ENCODE assay signal across 24 cellular contexts in the genomic region with DNA sequence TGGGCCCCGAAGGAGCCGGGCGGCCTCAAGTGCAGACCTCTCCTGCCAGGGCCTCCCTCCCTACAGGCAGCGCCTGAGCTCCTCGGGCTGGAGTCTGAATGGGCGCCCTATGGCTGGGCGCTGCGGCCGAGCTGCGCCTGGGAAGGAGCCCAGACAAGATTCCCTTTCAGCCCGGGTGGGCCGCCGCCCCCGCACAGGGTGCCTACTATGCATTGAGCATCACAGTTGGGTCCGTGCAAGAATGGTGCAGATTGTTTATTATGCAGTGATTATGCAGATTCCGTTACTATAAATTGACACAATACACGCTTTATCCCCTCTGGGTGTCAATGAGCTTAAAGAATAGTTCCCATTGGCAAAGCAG.
DNase-seq lines count a peak whose midpoint lies in the region; ATAC-seq and TF ChIP-seq lines count a peak whose summit lies in the region.
"Had no signal": no experiment of that assay in that cellular context is flagged by ENCODE, and none has a peak within 500 bp of the region (broad histone marks: within the 10 kb centered on the region; RNA-seq: fewer than 3 reads in every experiment).

No MANE protein-coding gene starts in this region.

- in situ Hi-C loops in GM13977 (cut with MboI; ENCODE audit: low pct_unique_long_range_greater_than_20kb, low sequenced_read_pairs, unreplicated experiment): no loop called here

- peaks cover 5% of the 10 kb centered on the region for H3K36me3 Mint-ChIP-seq in CD4-positive, alpha-beta T cell (ENCODE audit: low read depth)
- H3K36me3 Mint-ChIP-seq: CD14-positive monocyte had no signal

- no peaks in the 10 kb centered on the region for H3K9me3 Mint-ChIP-seq in CD4-positive, alpha-beta T cell
- H3K9me3 Mint-ChIP-seq: memory B cell had no signal

- no peak overlapping the region for H3K27ac ChIP-seq in CD4-positive, alpha-beta T cell (ENCODE audit: low read depth, low read length)
- H3K27ac ChIP-seq: body of pancreas, HL-60, KMS-11, RWPE1, testis had no signal

- peak overlapping the region; percentile 44 for H3K27ac Mint-ChIP-seq in CD4-positive, alpha-beta T cell
- H3K27ac Mint-ChIP-seq: CD14-positive monocyte, HFFc6, memory B cell had no signal

- TF ChIP-seq CTCF in CD4-positive, alpha-beta T cell (IDR thresholded peaks at IDR 0.05): no peak
- TF ChIP-seq CTCF in GM13977 (IDR thresholded peaks at IDR 0.05; ENCODE audit: extremely low read depth, insufficient read depth, missing control alignments): no peak

- no peaks in the 10 kb centered on the region for H3K27me3 Mint-ChIP-seq in CD4-positive, alpha-beta T cell
- H3K27me3 Mint-ChIP-seq: memory B cell had no signal

- POLR2A ChIA-PET in CD4-positive, alpha-beta T cell (lab: Charles Lee): interaction anchor here (0.9 to 2.5 kb wide), 2 partner anchors 22 kb away, joined by 3 to 9 read pairs; no protein-coding TSS in a partner anchor

- ATAC-seq in CD4-positive, alpha-beta T cell (ENCODE audit: poor library complexity): no peak
- no peak for ATAC-seq in HG03280 (IDR thresholded peaks at IDR 0.05; ENCODE audit: unreplicated experiment)
- ATAC-seq: body of pancreas, left colon had no signal

- CTCF ChIA-PET in CD4-positive, alpha-beta T cell (lab: Charles Lee): no interaction called here

- H3K27me3 ChIP-seq in CD4-positive, alpha-beta T cell (ENCODE audit: control insufficient read depth, insufficient read depth, low read length): no peaks in the 10 kb centered on the region
- H3K27me3 ChIP-seq: body of pancreas, testis had no signal

- intact Hi-C loops in CD4-positive, alpha-beta T cell (cut with DNase I, micrococcal nuclease): no loop called here
- intact Hi-C loops in posterior cingulate gyrus (cut with DNase I): loop anchor here (5.0 kb wide), 1 partner anchor 80 kb away; a partner anchor contains a TSS

- no peak for DNase-seq in CD4-positive, alpha-beta T cell
- DNase-seq in amygdala (lab: John Stamatoyannopoulos, UW) (peak in 48 of 56 donors; percentile 12 to 87 (median 60)), hypothalamus (lab: John Stamatoyannopoulos, UW) (peak in 31 of 51 donors; percentile 9 to 84 (median 58)), posterior cingulate gyrus (peak in 9 of 10 donors; percentile 65 to 98 (median 75)), GM13977 (ENCODE audit: low spot score) (no peak), NCI-H345 (lab: John Stamatoyannopoulos, UW) (no peak)
- no peak for DNase-seq in stimulated activated CD4-positive, alpha-beta T cell treated with anti-CD3 and anti-CD28 coated beads, Interleukin-2, amount 100 ng/mL, for 48 hours
- DNase-seq: activated CD4-positive, alpha-beta T cell treated with anti-CD3 and anti-CD28 coated beads, Interleukin-2, amount 50 U/mL, for 48 hours; activated CD4-positive, CD25-positive, alpha-beta regulatory T cell; body of pancreas; HFFc6; left colon; MM.1S; NCI-H2029 treated with DMSO at 0.1 percent for 48 hours; NCI-H748 treated with DMSO at 0.1 percent for 48 hours; retina; stimulated activated CD4-positive, alpha-beta T cell treated with anti-CD3 and anti-CD28 coated beads, Interleukin-2, amount 100 ng/mL, for 24 hours; testis had no signal

- H3K4me1 Mint-ChIP-seq in CD4-positive, alpha-beta T cell (ENCODE audit: low read depth): peaks cover 33% of the 10 kb centered on the region

- no peak overlapping the region for H3K4me3 Mint-ChIP-seq in CD4-positive, alpha-beta T cell
- H3K4me3 Mint-ChIP-seq: HFFc6, memory B cell had no signal

- no peaks in the 10 kb centered on the region for H3K9me3 ChIP-seq in CD4-positive, alpha-beta T cell (ENCODE audit: control insufficient read depth, low read length)
- H3K9me3 ChIP-seq: body of pancreas, testis had no signal

Comparison
In these comparisons a context has a peak if more than half of its experiments do, and no peak if none do; other contexts are left out.
1. DNase-seq: peak in amygdala (48 of 56), hypothalamus (31 of 51) and posterior cingulate gyrus (9 of 10); none in CD4-positive, alpha-beta T cell (0 of 10), GM13977 (single experiment), stimulated activated CD4-positive, alpha-beta T cell treated with anti-CD3 and anti-CD28 coated beads, Interleukin-2, amount 100 ng/mL, for 48 hours (0 of 2) and NCI-H345 (single experiment).